Comparison of ENCODE assay signal across 1 cellular context in the genomic region with DNA sequence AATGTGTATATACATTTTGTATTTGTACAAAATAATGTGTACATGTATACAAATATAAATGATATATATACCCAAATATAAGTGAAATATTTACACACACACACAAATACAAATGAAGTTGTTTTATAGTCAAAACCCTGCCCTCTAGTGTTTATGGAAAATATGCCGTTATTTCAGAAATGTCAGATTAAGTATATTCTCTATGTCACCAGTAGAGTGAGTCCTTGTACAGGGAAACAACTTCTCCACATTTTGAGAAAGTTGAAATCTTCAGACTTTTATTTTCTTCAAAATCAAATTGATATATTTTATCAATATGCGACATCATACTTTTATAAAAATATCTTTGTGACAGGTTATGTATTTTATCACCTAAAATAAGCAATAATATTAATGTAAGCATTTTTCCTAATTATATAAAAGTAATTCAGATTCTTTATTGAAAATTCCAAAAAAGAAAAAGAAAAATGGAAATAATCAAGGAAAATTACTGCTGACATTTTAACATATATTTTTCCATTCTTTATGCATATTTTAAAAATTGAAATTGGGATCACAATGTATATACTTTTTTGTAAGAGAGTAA.
TF ChIP-seq lines count a peak whose summit lies in the region.

No MANE protein-coding gene starts in this region.

TF ChIP-seq in K562, 482 proteins besides CTCF, POLR2A, EP300 and RAD21 (continued from another document):
- TF ChIP-seq ZNF766 (CRISPR knock-in tag; conservative IDR thresholded peaks at IDR 0.05), result 0 out of 2 replicates have a peak, but pooled peaks have one; percentile 36
- TF ChIP-seq ARID2 (IDR thresholded peaks at IDR 0.05), result no peak
- peak; percentile 49; the same call in 1 of the 2 replicates for TF ChIP-seq SMC3 (conservative IDR thresholded peaks at IDR 0.05; ENCODE audit: insufficient read depth, low read depth, low read length)
- TF ChIP-seq ATF1 (CRISPR knock-in tag; IDR thresholded peaks at IDR 0.05), result no peak
- TF ChIP-seq ATF1 (tag; IDR thresholded peaks at IDR 0.05), result no peak
